Comparison of ENCODE assay signal across 21 cellular contexts in the genomic region with DNA sequence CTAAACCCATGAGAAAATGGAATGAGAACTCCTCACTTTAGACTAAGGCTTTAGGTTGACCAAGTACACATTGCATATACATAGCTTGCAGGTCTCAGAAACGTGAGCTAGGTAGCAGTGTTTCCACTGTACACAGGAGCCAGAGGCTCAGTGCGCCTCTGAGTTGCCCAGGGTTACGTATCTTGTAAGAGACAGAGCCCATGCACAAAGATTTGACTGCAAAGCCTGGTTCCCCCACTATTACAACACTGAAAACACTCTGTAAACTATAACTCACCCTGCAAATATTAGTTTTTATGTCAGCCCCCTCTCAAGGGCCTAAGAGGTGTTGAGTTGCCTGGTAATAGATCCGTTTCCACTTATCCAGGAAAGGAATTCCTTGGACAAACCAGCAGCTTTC. TPM values are rescaled to one million over a fixed set of nuclear protein-coding genes. Genes with fewer than 3 reads are reported as not detected.
DNase-seq lines count a peak whose midpoint lies in the region; ATAC-seq, FAIRE-seq and TF ChIP-seq lines count a peak whose summit lies in the region.
"Had no signal": no experiment of that assay in that cellular context is flagged by ENCODE, and none has a peak within 500 bp of the region (broad histone marks: within the 10 kb centered on the region; RNA-seq: fewer than 3 reads in every experiment).

No MANE protein-coding gene starts in this region.

- no peaks in the 10 kb centered on the region for H3K9me1 ChIP-seq in K562 (ENCODE audit: control insufficient read depth, insufficient read depth, low read length)

- H3K9ac ChIP-seq in K562 (ENCODE audit: insufficient read depth in 1 of 2, low read depth in 2 of 2, low read length in 2 of 2) = no peak overlapping the region

- H3K27ac ChIP-seq in K562 (ENCODE audit: extremely low read depth, low read depth, low read length) (no peak overlapping the region), vagina (no peak overlapping the region)
- H3K27ac ChIP-seq: brain microvascular endothelial cell, epithelial cell of prostate, prostate gland, tibial artery had no signal

- no peaks in the 10 kb centered on the region for H3K27me3 Mint-ChIP-seq in progenitor cell of endocrine pancreas
- H3K27me3 Mint-ChIP-seq: dendritic cell treated with granulocyte-macrophage colony-stimulating factor and Interleukin-4, amounts not matched to agents 40 ng/mL and 50 ng/mL, for 4 days had no signal

- WGBS in K562 (ENCODE audit: insufficient coverage, low coverage, missing lambda C conversion rate) = 47% methylated on average over 4 of the region's 4 CpGs

- TF ChIP-seq CTCF in K562 (IDR thresholded peaks at IDR 0.05 in 2 of 3, conservative IDR thresholded peaks at IDR 0.05 in 1 of 3; ENCODE audit: insufficient read depth in 2 of 3, low read depth in 1 of 3, low read length in 3 of 3) (no peak), progenitor cell of endocrine pancreas (IDR thresholded peaks at IDR 0.05; ENCODE audit: unreplicated experiment) (no peak), vagina (IDR thresholded peaks at IDR 0.05) (no peak)

- CTCF ChIA-PET in K562 (lab: Yijun Ruan, JAX; ENCODE audit: low intra/inter-chr PET ratio) = no interaction called here

- H3K79me2 ChIP-seq in K562 (ENCODE audit: control insufficient read depth, insufficient read depth, low read length) = no peaks in the 10 kb centered on the region

- TF ChIP-seq POLR2A in K562 (conservative IDR thresholded peaks at IDR 0.05) (no peak), vagina (IDR thresholded peaks at IDR 0.05) (no peak)

- H3K9me3 ChIP-seq in K562 (replicated peaks; ENCODE audit: control insufficient read depth, insufficient read depth, low read depth, low read length) (no peaks in the 10 kb centered on the region), vagina (no peaks in the 10 kb centered on the region)
- H3K9me3 ChIP-seq: prostate gland, tibial artery had no signal

- peaks cover 65% of the 10 kb centered on the region for H3K4me1 Mint-ChIP-seq in progenitor cell of endocrine pancreas (ENCODE audit: low read depth)

- H3K27ac Mint-ChIP-seq in progenitor cell of endocrine pancreas = peak overlapping the region; percentile 92
- H3K27ac Mint-ChIP-seq: activated naive CD8-positive, alpha-beta T cell treated with anti-CD3 and anti-CD28 coated beads, Interleukin-2, amount 10 ng/mL, durations not matched to agents 7 days and 5 days; dendritic cell treated with granulocyte-macrophage colony-stimulating factor and Interleukin-4, amounts not matched to agents 40 ng/mL and 50 ng/mL, for 4 days; naive thymus-derived CD8-positive, alpha-beta T cell had no signal

- no TSS peak for BruUV-seq in K562 (replicated peaks; lab: Mats Ljungman, UMichigan)

- in situ Hi-C loops in K562 (cut with MboI) = no loop called here

- no peak overlapping the region for H3K4me2 ChIP-seq in K562 (ENCODE audit: insufficient read depth, low read length)

- H3K4me3 ChIP-seq in K562 (no peak overlapping the region), vagina (no peak overlapping the region)
- H3K4me3 ChIP-seq: prostate gland, tibial artery had no signal

- ATAC-seq in K562 = peak; percentile 44; the same call in 2 of the 3 replicates
- ATAC-seq in GM21786 (IDR thresholded peaks at IDR 0.05; ENCODE audit: unreplicated experiment) = no peak

- H3K27me3 ChIP-seq in K562 (ENCODE audit: control insufficient read depth in 2 of 2, insufficient read depth in 2 of 2, low read length in 2 of 2) (no peaks in the 10 kb centered on the region), vagina (no peaks in the 10 kb centered on the region)
- H3K27me3 ChIP-seq: tibial artery had no signal

- peaks cover 9 to 20% of the 10 kb centered on the region in 2 experiments for H3K4me1 ChIP-seq in K562 (replicated peaks in 1 of 2; ENCODE audit: control insufficient read depth in 2 of 2, insufficient read depth in 2 of 2, low read length in 2 of 2)
- no peaks in the 10 kb centered on the region for H3K4me1 ChIP-seq in vagina
- H3K4me1 ChIP-seq: prostate gland had no signal

- no peak overlapping the region for H3K4me3 Mint-ChIP-seq in progenitor cell of endocrine pancreas (ENCODE audit: low read depth)
- H3K4me3 Mint-ChIP-seq: activated naive CD8-positive, alpha-beta T cell treated with anti-CD3 and anti-CD28 coated beads, Interleukin-2, amount 10 ng/mL, durations not matched to agents 7 days and 5 days; dendritic cell treated with granulocyte-macrophage colony-stimulating factor and Interleukin-4, amounts not matched to agents 40 ng/mL and 50 ng/mL, for 4 days; naive thymus-derived CD8-positive, alpha-beta T cell had no signal

- peaks cover 5% of the 10 kb centered on the region for H3K36me3 Mint-ChIP-seq in progenitor cell of endocrine pancreas (ENCODE audit: insufficient read depth)

- FAIRE-seq in K562 (lab: Jason Lieb, UNC) (no peak), urothelium cell line (lab: Jason Lieb, UNC) (no peak)

- H4K20me1 ChIP-seq in K562 (replicated peaks; ENCODE audit: control insufficient read depth, insufficient read depth, low read length) = no peaks in the 10 kb centered on the region

- no peaks in the 10 kb centered on the region; the same call in 2 of the 3 replicates for H3K36me3 ChIP-seq in K562 (ENCODE audit: control insufficient read depth, insufficient read depth, low read length)
- H3K36me3 ChIP-seq in vagina = no peaks in the 10 kb centered on the region
- H3K36me3 ChIP-seq: brain microvascular endothelial cell, prostate gland, tibial artery had no signal

- no peak for TF ChIP-seq EP300 in K562 (IDR thresholded peaks at IDR 0.05; ENCODE audit: low read length)

- no peak overlapping the region for H2AFZ ChIP-seq in K562 (ENCODE audit: low read depth, low read length)

- DNase-seq in NCI-H146 (lab: John Stamatoyannopoulos, UW) (peak; percentile 5), NCI-H146 treated with DMSO at 0.1 percent for 48 hours (lab: John Stamatoyannopoulos, UW; ENCODE audit: unreplicated experiment) (no peak), NCI-H2029 treated with DMSO at 0.1 percent for 48 hours (lab: John Stamatoyannopoulos, UW) (peak; percentile 65), K562 (ENCODE audit: extremely low read depth in 1 of 4, low spot score in 3 of 4) (no peak), progenitor cell of endocrine pancreas (ENCODE audit: low spot score, unreplicated experiment) (no peak), vagina (ENCODE audit: extremely low spot score in 2 of 2) (no peak), urothelium cell line (ENCODE audit: low spot score) (no peak)
- DNase-seq: 8988T; activated naive CD8-positive, alpha-beta T cell treated with anti-CD3 and anti-CD28 coated beads, Interleukin-2, amount 10 ng/mL, durations not matched to agents 7 days and 5 days; brain microvascular endothelial cell; C1 segment of cervical spinal cord; foreskin melanocyte; naive thymus-derived CD8-positive, alpha-beta T cell; NCI-H187 treated with DMSO at 0.1 percent for 48 hours; NCI-H774; tibial artery had no signal

- POLR2A ChIA-PET in K562 (lab: Yijun Ruan, JAX) = interaction anchor here (1.2 to 24.8 kb wide), 5 partner anchors 11 to 41 kb away, joined by 3 to 383 read pairs (median 4); a partner anchor contains a TSS

- no peaks in the 10 kb centered on the region for H3K9me3 Mint-ChIP-seq in progenitor cell of endocrine pancreas (ENCODE audit: low read depth)
- H3K9me3 Mint-ChIP-seq: activated naive CD8-positive, alpha-beta T cell treated with anti-CD3 and anti-CD28 coated beads, Interleukin-2, amount 10 ng/mL, durations not matched to agents 7 days and 5 days; dendritic cell treated with granulocyte-macrophage colony-stimulating factor and Interleukin-4, amounts not matched to agents 40 ng/mL and 50 ng/mL, for 4 days; naive thymus-derived CD8-positive, alpha-beta T cell had no signal

- intact Hi-C loops in K562 (cut with micrococcal nuclease) (no loop called here), vagina (cut with DNase I) (no loop called here)

- TF ChIP-seq RAD21 in K562 (CRISPR knock-in tag; conservative IDR thresholded peaks at IDR 0.05 in 1 of 2, IDR thresholded peaks at IDR 0.05 in 1 of 2) = no peak

TF ChIP-seq in K562, 482 proteins besides CTCF, POLR2A, EP300 and RAD21:
- no peak for TF ChIP-seq ARID2 (IDR thresholded peaks at IDR 0.05)
- no peak for TF ChIP-seq SIN3B (IDR thresholded peaks at IDR 0.05; ENCODE audit: low read depth)
- TF ChIP-seq CBFA2T2 (conservative IDR thresholded peaks at IDR 0.05) = no peak
- TF ChIP-seq RFX1 (IDR thresholded peaks at IDR 0.05) = peak; percentile 44
- TF ChIP-seq SRSF3 (IDR thresholded peaks at IDR 0.05; ENCODE audit: insufficient read depth, low read length) = no peak
- TF ChIP-seq NBN (IDR thresholded peaks at IDR 0.05; ENCODE audit: low read depth) = no peak

RNA-seq across cellular contexts. Expression of a gene that starts 25.5 kb away (rescaled TPM):
- total RNA-seq in K562 (2011; cell fraction: chromatin; rRNA removed; ENCODE audit: low replicate concordance) = 12.1 and 13.3 TPM in 2 replicates
- total RNA-seq in K562 (2011; cell fraction: nucleolus; rRNA removed) = 8.7 and 8.8 TPM in 2 replicates
- total RNA-seq in K562 (2011; cell fraction: nucleoplasm; rRNA removed) = 11.4 and 17.1 TPM in 2 replicates
- total RNA-seq in K562 (2014; rRNA removed) (1.8 and 3.6 TPM in 2 replicates), K562 (2014; rRNA removed; fragmentation: Illumina TruSeq; extraction: Trizol) (4.5 and 5.2 TPM in 2 replicates), K562 (2015; rRNA removed; fragmentation: Illumina TruSeq; extraction: Trizol) (2.5 and 2.8 TPM in 2 replicates), K562 (2021) (7.1 and 7.7 TPM in 2 replicates), progenitor cell of endocrine pancreas (11.4 and 13.6 TPM in 2 replicates), vagina (4.2 TPM)
- polyA plus RNA-seq in K562 (2011; rRNA removed) (7.7 and 8.2 TPM in 2 replicates), K562 (2014; fragmentation: Illumina TruSeq; extraction: Trizol) (3.4 and 4.0 TPM in 2 replicates), K562 (2014; fragmentation: Nextera tagmentation; extraction: Ambion mirVana) (1 to 10 TPM; 3.8 to 5.0 TPM), K562 (2014; rRNA removed) (2.8 and 2.9 TPM in 2 replicates)
- 4.5 and 7.5 TPM in 2 replicates for polyA plus RNA-seq in K562 (2011; cell fraction: cytosol; rRNA removed)
- polyA plus RNA-seq in K562 (2011; cell fraction: nucleus; rRNA removed) = 3.9 and 5.1 TPM in 2 replicates
- polyA plus RNA-seq in K562 (2012) = 2.4 and 3.7 TPM in 2 replicates
- polyA minus RNA-seq in K562 (2011; rRNA and poly(A)+ RNA removed) = 26.9 and 28.8 TPM in 2 replicates
- 11.0 and 11.5 TPM in 2 replicates for polyA minus RNA-seq in K562 (2011; cell fraction: cytosol; rRNA and poly(A)+ RNA removed)
- 7.1 and 12.4 TPM in 2 replicates for polyA minus RNA-seq in K562 (2011; cell fraction: nucleus; rRNA and poly(A)+ RNA removed)
- total RNA-seq: MCF 10A had no signal

Comparison
In these comparisons a context has a peak if more than half of its experiments do, and no peak if none do; other contexts are left out.
1. DNase-seq: peak in NCI-H146 (single experiment) and NCI-H2029 treated with DMSO at 0.1 percent for 48 hours (single experiment); none in NCI-H146 treated with DMSO at 0.1 percent for 48 hours (single experiment), K562 (0 of 4), progenitor cell of endocrine pancreas (single experiment), vagina (0 of 2) and urothelium cell line (single experiment).